Comparison of ENCODE assay signal across 8 cellular contexts in the genomic region with DNA sequence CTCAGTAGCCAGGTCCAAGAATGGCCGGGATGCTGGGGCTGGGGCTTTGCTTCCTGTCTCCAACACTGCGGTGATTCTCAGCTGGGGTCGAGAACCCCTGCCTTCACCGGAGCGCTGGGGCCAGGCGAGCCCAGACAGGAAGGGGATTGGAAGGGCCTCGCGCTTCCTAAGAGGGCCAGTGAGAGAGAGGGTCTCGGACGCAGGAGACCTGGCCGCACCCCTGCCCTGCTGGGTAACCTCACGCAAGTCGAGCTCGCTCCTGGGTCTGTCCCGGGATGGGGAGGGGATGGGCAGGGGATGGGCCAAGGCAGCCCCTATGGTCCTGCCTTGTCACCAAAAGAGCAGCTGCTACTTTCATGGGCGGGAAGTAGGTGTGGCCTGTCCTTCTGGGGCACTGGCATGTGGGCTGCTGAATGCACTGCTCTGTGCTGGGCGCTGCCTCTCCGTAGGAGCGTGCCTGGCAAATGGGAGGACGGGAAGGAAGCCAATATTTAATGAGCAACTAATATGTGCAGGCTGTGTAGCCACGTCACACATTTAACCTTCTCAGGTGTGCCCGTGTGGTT. TPM values are rescaled to one million over a fixed set of nuclear protein-coding genes. Genes with fewer than 3 reads are reported as not detected.
DNase-seq lines count a peak whose midpoint lies in the region; ATAC-seq and TF ChIP-seq lines count a peak whose summit lies in the region.

No MANE protein-coding gene starts in this region.

- H3K27me3 ChIP-seq in PC-9 (ENCODE audit: insufficient read depth, low read depth): no peaks in the 10 kb centered on the region
- H3K27me3 ChIP-seq in mononuclear cell (ENCODE audit: insufficient read depth, low read length): peaks cover 8% of the 10 kb centered on the region

- H3K27ac Mint-ChIP-seq in central memory CD8-positive, alpha-beta T cell (ENCODE audit: low read depth): no peak overlapping the region

- H3K27me3 Mint-ChIP-seq in central memory CD8-positive, alpha-beta T cell: peaks cover 44% of the 10 kb centered on the region

- POLR2A ChIA-PET in GM10248 (lab: Yijun Ruan, JAX) (interaction anchor here (0.6 kb wide), 1 partner anchor 227 kb away, joined by 6 read pairs; no protein-coding TSS in a partner anchor), PC-9 (lab: Charles Lee; ENCODE audit: unreplicated experiment) (no interaction called here)

- intact Hi-C loops in PC-9 (cut with micrococcal nuclease; ENCODE audit: unreplicated experiment): loop anchor here (1.0 to 5.0 kb wide), 2 partner anchors 103 to 225 kb away; no protein-coding TSS in a partner anchor

- BruUV-seq in PC-9 (replicated peaks; lab: Mats Ljungman, UMichigan): no TSS peak

- no peak overlapping the region for H2AFZ ChIP-seq in PC-9

- DNase-seq in GM10248 (ENCODE audit: extremely low spot score) (peak; percentile 51), PC-9 (no peak), NCI-H2107 treated with DMSO at 0.1 percent for 48 hours (lab: John Stamatoyannopoulos, UW; ENCODE audit: unreplicated experiment) (no peak), NCI-H446 treated with DMSO at 0.1 percent for 48 hours (lab: John Stamatoyannopoulos, UW) (no peak)
- no peak for DNase-seq in central memory CD8-positive, alpha-beta T cell (ENCODE audit: low spot score in 2 of 2)

- ATAC-seq in GM21825 (IDR thresholded peaks at IDR 0.05; ENCODE audit: unreplicated experiment) (peak; percentile 44), HG03520 (IDR thresholded peaks at IDR 0.05; ENCODE audit: unreplicated experiment) (no peak)
- peak; percentile 34 for ATAC-seq in central memory CD8-positive, alpha-beta T cell (replicated peaks; ENCODE audit: extremely low read depth, poor library complexity, severe bottlenecking)

- CTCF ChIA-PET in GM10248 (lab: Yijun Ruan, JAX) (interaction anchor here (0.7 to 5.3 kb wide), 55 partner anchors 9 to 1242 kb away, joined by 3 to 143 read pairs (median 6); partner anchors contain the start of gene KCNK18), PC-9 (lab: Charles Lee) (interaction anchor here (0.7 to 1.4 kb wide), 3 partner anchors 102 to 213 kb away, joined by 3 to 5 read pairs (median 3); no protein-coding TSS in a partner anchor)

- no peaks in the 10 kb centered on the region for H3K9me2 ChIP-seq in PC-9 (ENCODE audit: insufficient read depth)

- H4K20me1 ChIP-seq in PC-9 (ENCODE audit: insufficient read depth): no peaks in the 10 kb centered on the region

- peaks cover 7% of the 10 kb centered on the region for H3K36me3 Mint-ChIP-seq in central memory CD8-positive, alpha-beta T cell (ENCODE audit: insufficient read depth)

- peak overlapping the region; percentile 73 for H3K4me3 Mint-ChIP-seq in central memory CD8-positive, alpha-beta T cell

- H3K79me2 ChIP-seq in PC-9 (ENCODE audit: low read depth): no peaks in the 10 kb centered on the region

- H3K4me1 ChIP-seq in PC-9 (replicated peaks; ENCODE audit: insufficient read depth) (peaks cover 7% of the 10 kb centered on the region; the same call in 1 of the 2 replicates), mononuclear cell (ENCODE audit: insufficient read depth, low read length) (peaks cover 17% of the 10 kb centered on the region)

- no peaks in the 10 kb centered on the region for H3K9me3 Mint-ChIP-seq in central memory CD8-positive, alpha-beta T cell

- H3K4me3 ChIP-seq in PC-9: no peak overlapping the region
- H3K4me3 ChIP-seq in mononuclear cell (ENCODE audit: low read length): peak overlapping the region; percentile 40

- no peaks in the 10 kb centered on the region for H3K36me3 ChIP-seq in PC-9 (ENCODE audit: low read depth)

- TF ChIP-seq CTCF in GM10248 (IDR thresholded peaks at IDR 0.05; ENCODE audit: control extremely low read depth, extremely low read depth, low read depth, missing control alignments): no peak
- no peak for TF ChIP-seq CTCF in PC-9 (conservative IDR thresholded peaks at IDR 0.05)

- peak overlapping the region; percentile 64 for H3K4me2 ChIP-seq in PC-9

- peaks cover 4% of the 10 kb centered on the region; the same call in 1 of the 2 replicates for H3F3A ChIP-seq in PC-9 (ENCODE audit: insufficient read depth, low read depth)

- no peak overlapping the region for H3K27ac ChIP-seq in PC-9

- no peaks in the 10 kb centered on the region for H3K4me1 Mint-ChIP-seq in central memory CD8-positive, alpha-beta T cell

- no peaks in the 10 kb centered on the region for H3K9me3 ChIP-seq in PC-9 (ENCODE audit: insufficient read depth, low read depth)
- H3K9me3 ChIP-seq in mononuclear cell (ENCODE audit: low read depth, low read length): no peaks in the 10 kb centered on the region

RNA-seq across cellular contexts. Expression of gene KCNK18, which starts 20.0 kb away (rescaled TPM):
- total RNA-seq in PC-9 (2021): not detected in 2 replicates
- total RNA-seq in mononuclear cell: not detected

RNA-seq across cellular contexts. Expression of gene SLC18A2, which starts 23.6 kb away (rescaled TPM):
- total RNA-seq in PC-9 (2021) (not detected in 2 replicates), mononuclear cell (2.8 TPM)
